ENCODE assay signal across 8 cellular contexts in the genomic region with DNA sequence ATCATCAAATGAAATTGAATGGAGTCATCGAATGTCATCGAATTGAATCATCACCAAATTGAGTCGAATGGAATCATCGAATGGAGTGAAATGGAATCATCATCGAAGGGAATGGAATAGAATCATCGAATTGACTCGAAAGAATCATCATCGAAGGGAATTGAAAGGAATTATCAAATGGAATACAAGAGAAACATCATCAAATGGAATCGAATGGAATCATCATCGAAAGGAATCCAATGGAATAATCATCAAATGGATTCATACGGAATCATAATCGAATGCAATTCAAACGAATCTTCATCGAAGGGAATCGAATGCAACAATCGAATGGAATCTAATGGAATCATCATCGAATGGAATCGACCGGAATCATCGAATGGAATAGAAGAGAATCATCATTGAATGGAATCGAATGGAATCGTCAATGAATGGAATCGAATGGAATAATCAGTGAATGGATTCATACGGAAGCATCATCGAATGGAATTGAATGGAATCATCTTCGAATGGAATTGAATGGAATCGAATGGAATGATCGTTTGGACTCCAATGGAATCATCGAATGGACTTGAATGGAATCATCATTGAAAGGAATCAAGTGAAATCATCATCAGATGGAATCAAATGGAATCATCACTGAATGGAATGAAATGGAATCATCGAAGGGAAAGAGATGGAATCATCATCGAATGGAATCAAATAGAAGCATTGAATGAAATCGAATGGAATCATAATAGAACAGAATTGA.
DNase-seq lines count a peak whose midpoint lies in the region; ATAC-seq, FAIRE-seq and TF ChIP-seq lines count a peak whose summit lies in the region.
"Not testable (repeated sequence)": the region's sequence is repeated elsewhere in the genome, so short reads cannot be mapped to it uniquely, and the experiment has no call there.

No MANE protein-coding gene starts in this region.

- TF ChIP-seq EP300 in HepG2 (IDR thresholded peaks at IDR 0.05; ENCODE audit: low read depth in 2 of 2, low read length in 2 of 2); HepG2 (CRISPR knock-in tag; IDR thresholded peaks at IDR 0.05; ENCODE audit: borderline replicate concordance): not testable (repeated sequence)

- not testable (repeated sequence) for TF ChIP-seq RAD21 in HepG2 (CRISPR knock-in tag; IDR thresholded peaks at IDR 0.05)

- H2AFZ ChIP-seq in OCI-LY7 (ENCODE audit: low read length); HepG2 (ENCODE audit: low read length): not testable (repeated sequence)

- 41% methylated on average over 32 of the region's 32 CpGs for WGBS in HepG2 (ENCODE audit: low lambda C conversion rate)

- not testable (repeated sequence) for ATAC-seq in HepG2

- not testable (repeated sequence) for H3K4me1 Mint-ChIP-seq in progenitor cell of endocrine pancreas (ENCODE audit: low read depth)

- not testable (repeated sequence) for H3K27me3 Mint-ChIP-seq in progenitor cell of endocrine pancreas

- H3K9me2 ChIP-seq in OCI-LY7 (ENCODE audit: insufficient read depth, low read length), result not testable (repeated sequence)

- H3K9me3 Mint-ChIP-seq in progenitor cell of endocrine pancreas (ENCODE audit: low read depth), result peaks cover 22% of the 10 kb centered on the region

- intact Hi-C loops in OCI-LY7 (cut with micrococcal nuclease; ENCODE audit: unreplicated experiment); HepG2 (cut with micrococcal nuclease; ENCODE audit: unreplicated experiment): not testable (repeated sequence)

- not testable (repeated sequence) for H3K4me3 ChIP-seq in OCI-LY7 (ENCODE audit: low read depth, low read length, poor library complexity, severe bottlenecking); fibroblast of villous mesenchyme (ENCODE audit: low read depth, low read length); HepG2 (replicated peaks in 1 of 3; ENCODE audit: insufficient read depth in 1 of 3, low read depth in 2 of 3, low read length in 3 of 3)

- H3K9ac ChIP-seq in HepG2 (ENCODE audit: insufficient read depth, low read depth, low read length), result not testable (repeated sequence)

- not testable (repeated sequence) for H3K27me3 ChIP-seq in HepG2 (ENCODE audit: control insufficient read depth in 1 of 2, insufficient read depth in 2 of 2, low read length in 2 of 2)

- TF ChIP-seq POLR2A in HepG2 (IDR thresholded peaks at IDR 0.05; ENCODE audit: insufficient read depth in 1 of 2, low read depth in 2 of 2, low read length in 2 of 2), result not testable (repeated sequence)

- FAIRE-seq in HepG2 (lab: Jason Lieb, UNC), result not testable (repeated sequence)

- not testable (repeated sequence) for H3K79me2 ChIP-seq in OCI-LY7 (ENCODE audit: insufficient read depth, low read depth, low read length); HepG2 (ENCODE audit: insufficient read depth, low read length)

- H3K27ac Mint-ChIP-seq in progenitor cell of endocrine pancreas, result peak overlapping the region; percentile 29

- not testable (repeated sequence) for H3K9me3 ChIP-seq in OCI-LY7 (ENCODE audit: low read length)
- peaks cover 28% of the 10 kb centered on the region for H3K9me3 ChIP-seq in HepG2 (ENCODE audit: low read length)

- not testable (repeated sequence) for H3K4me3 Mint-ChIP-seq in progenitor cell of endocrine pancreas (ENCODE audit: low read depth)

- POLR2A ChIA-PET in OCI-LY7 (lab: Charles Lee); HepG2 (lab: Yijun Ruan, JAX): not testable (repeated sequence)

- BruUV-seq in OCI-LY7 (replicated peaks; lab: Mats Ljungman, UMichigan); HepG2 (replicated peaks; lab: Mats Ljungman, UMichigan): not testable (repeated sequence)

- DNase-seq in A172 (ENCODE audit: low spot score) (peak; percentile 22), H4 (ENCODE audit: low spot score) (peak; percentile 27), OCI-LY7 (ENCODE audit: low spot score) (peak; percentile 11), dedifferentiated amniotic fluid mesenchymal stem cell (ENCODE audit: extremely low spot score) (peak; percentile 77), fibroblast of villous mesenchyme (ENCODE audit: low read depth) (peak; percentile 31), HepG2 (ENCODE audit: low spot score) (peak; percentile 58), progenitor cell of endocrine pancreas (ENCODE audit: low spot score, unreplicated experiment) (peak; percentile 29)
- peak; percentile 8 for DNase-seq in activated gamma-delta T cell treated with anti-CD3 and anti-CD28 coated beads, Interleukin-2, amount 50 U/mL, for 16 hours (ENCODE audit: low read depth)

- not testable (repeated sequence) for H3K4me2 ChIP-seq in OCI-LY7 (ENCODE audit: low read length); HepG2 (ENCODE audit: low read depth, low read length)

- peaks cover 14% of the 10 kb centered on the region for H3K36me3 Mint-ChIP-seq in progenitor cell of endocrine pancreas (ENCODE audit: insufficient read depth)

- TF ChIP-seq CTCF in OCI-LY7 (conservative IDR thresholded peaks at IDR 0.05; ENCODE audit: low read length); fibroblast of villous mesenchyme (IDR thresholded peaks at IDR 0.05; ENCODE audit: insufficient read depth, low read depth, low read length); HepG2 (CRISPR knock-in tag; IDR thresholded peaks at IDR 0.05); progenitor cell of endocrine pancreas (IDR thresholded peaks at IDR 0.05; ENCODE audit: unreplicated experiment): not testable (repeated sequence)

- in situ Hi-C loops in HepG2 (cut with HindIII; ENCODE audit: extremely low pct_ligation_motif_present, low pct_unique_long_range_greater_than_20kb), result not testable (repeated sequence)

- not testable (repeated sequence) for H3K36me3 ChIP-seq in OCI-LY7 (ENCODE audit: insufficient read depth, low read length); HepG2 (replicated peaks in 1 of 2; ENCODE audit: control insufficient read depth in 1 of 2, insufficient read depth in 2 of 2, low read length in 2 of 2)

- CTCF ChIA-PET in OCI-LY7 (lab: Charles Lee; ENCODE audit: unreplicated experiment); HepG2 (lab: Yijun Ruan, JAX; ENCODE audit: low intra/inter-chr PET ratio, low total read pairs): not testable (repeated sequence)

- H3K4me1 ChIP-seq in OCI-LY7 (ENCODE audit: insufficient read depth, low read length, poor library complexity, severe bottlenecking); HepG2 (ENCODE audit: insufficient read depth, low read length): not testable (repeated sequence)

- H4K20me1 ChIP-seq in OCI-LY7 (ENCODE audit: insufficient read depth, low read length); HepG2 (ENCODE audit: insufficient read depth, low read length): not testable (repeated sequence)

- not testable (repeated sequence) for H3K27ac ChIP-seq in OCI-LY7 (ENCODE audit: low read depth, low read length, poor library complexity, severe bottlenecking); HepG2 (ENCODE audit: extremely low read length, insufficient read depth, low read length)

Comparison
In these comparisons a context has a peak if more than half of its experiments do, and no peak if none do; other contexts are left out.
1. DNase-seq: peak in every context shown above with its lines; median percentile 77 in dedifferentiated amniotic fluid mesenchymal stem cell; 58 in HepG2; 31 in fibroblast of villous mesenchyme; 29 in progenitor cell of endocrine pancreas; 27 in H4; 22 in A172; 11 in OCI-LY7; 8 in activated gamma-delta T cell treated with anti-CD3 and anti-CD28 coated beads, Interleukin-2, amount 50 U/mL, for 16 hours.